Comparison of ENCODE assay signal across 11 cellular contexts in genomic region chr2:12451726-12452125, GRCh38.
DNase-seq lines count a peak whose midpoint lies in the region; ATAC-seq and TF ChIP-seq lines count a peak whose summit lies in the region.
"Had no signal": no experiment of that assay in that cellular context is flagged by ENCODE, and none has a peak within 500 bp of the region (broad histone marks: within the 10 kb centered on the region; RNA-seq: fewer than 3 reads in every experiment).

No MANE protein-coding gene starts in this region.

- intact Hi-C loops in CD4-positive, alpha-beta memory T cell (cut with micrococcal nuclease) = no loop called here
- intact Hi-C loops in posterior vena cava (cut with DNase I) = no loop called here

- POLR2A ChIA-PET in CD4-positive, alpha-beta memory T cell (lab: Charles Lee; ENCODE audit: partially characterized antibody) = interaction anchor here (0.7 to 3.2 kb wide), 15 partner anchors 9 to 405 kb away, joined by 3 to 24 read pairs (median 4); partner anchors contain the start of gene TRIB2

- in situ Hi-C loops in brain microvascular endothelial cell (cut with HindIII; ENCODE audit: low pct_ligation_motif_present, low sequenced_read_pairs) = no loop called here
- in situ Hi-C loops in GM13976 (cut with MboI; ENCODE audit: low sequenced_read_pairs, unreplicated experiment) = no loop called here

- no peak for TF ChIP-seq POLR2A in NB4 (IDR thresholded peaks at IDR 0.05; ENCODE audit: extremely low read depth, insufficient read length)

- H3K4me3 Mint-ChIP-seq in CD4-positive, alpha-beta memory T cell = peak overlapping the region; percentile 54 to 81 (median 74)
- peak overlapping the region in 2 of 3 experiments; percentile 51 to 68 for H3K4me3 Mint-ChIP-seq in nephron

- no peaks in the 10 kb centered on the region for H3K36me3 Mint-ChIP-seq in CD4-positive, alpha-beta memory T cell
- H3K36me3 Mint-ChIP-seq in nephron (ENCODE audit: low read depth) = no peaks in the 10 kb centered on the region

- H3K27me3 ChIP-seq in CD4-positive, alpha-beta memory T cell (ENCODE audit: insufficient read depth, low read length) = no peaks in the 10 kb centered on the region
- H3K27me3 ChIP-seq in brain microvascular endothelial cell (replicated peaks) = no peaks in the 10 kb centered on the region
- H3K27me3 ChIP-seq: foreskin keratinocyte had no signal

- no peaks in the 10 kb centered on the region for H3K36me3 ChIP-seq in CD4-positive, alpha-beta memory T cell (ENCODE audit: insufficient read depth, low read length)
- H3K36me3 ChIP-seq in brain microvascular endothelial cell (replicated peaks) = no peaks in the 10 kb centered on the region

- H3K9me3 ChIP-seq in CD4-positive, alpha-beta memory T cell (ENCODE audit: control insufficient read depth in 1 of 2, low read length in 2 of 2) = no peaks in the 10 kb centered on the region

- peaks cover 28 to 54% (median 40%) of the 10 kb centered on the region in 4 donors for H3K4me1 Mint-ChIP-seq in CD4-positive, alpha-beta memory T cell
- H3K4me1 Mint-ChIP-seq in nephron = peaks cover 37% of the 10 kb centered on the region

- ATAC-seq in GM19463 (IDR thresholded peaks at IDR 0.05; ENCODE audit: unreplicated experiment) = no peak
- ATAC-seq: foreskin keratinocyte had no signal

- peaks cover 34% of the 10 kb centered on the region for H3K4me1 ChIP-seq in CD4-positive, alpha-beta memory T cell (ENCODE audit: insufficient read depth, low read length)
- H3K4me1 ChIP-seq: foreskin keratinocyte had no signal

- TF ChIP-seq CTCF in NB4 (IDR thresholded peaks at IDR 0.05; ENCODE audit: low read depth, low read length) = no peak
- TF ChIP-seq CTCF in brain microvascular endothelial cell (IDR thresholded peaks at IDR 0.05; ENCODE audit: low read depth, low read length, missing control alignments) = no peak
- no peak for TF ChIP-seq CTCF in nephron (IDR thresholded peaks at IDR 0.05; ENCODE audit: unreplicated experiment in 3 of 3)
- no peak for TF ChIP-seq CTCF in GM13976 (IDR thresholded peaks at IDR 0.05; ENCODE audit: borderline replicate concordance, control extremely low read depth, extremely low read depth, insufficient read depth, missing control alignments)

- peak overlapping the region; percentile 47 for H3K27ac ChIP-seq in CD4-positive, alpha-beta memory T cell (ENCODE audit: low read depth, low read length)
- peak overlapping the region; percentile 51 for H3K27ac ChIP-seq in brain microvascular endothelial cell
- H3K27ac ChIP-seq: foreskin keratinocyte had no signal

- H3K9me3 Mint-ChIP-seq in CD4-positive, alpha-beta memory T cell = peaks cover 0 to 4% (median 0%) of the 10 kb centered on the region in 8 donors
- H3K9me3 Mint-ChIP-seq in nephron = no peaks in the 10 kb centered on the region

- no peaks in the 10 kb centered on the region for H3K27me3 Mint-ChIP-seq in CD4-positive, alpha-beta memory T cell
- no peaks in the 10 kb centered on the region for H3K27me3 Mint-ChIP-seq in nephron (ENCODE audit: low read depth)

- H3K4me3 ChIP-seq in CD4-positive, alpha-beta memory T cell (ENCODE audit: low read length in 2 of 2) = peak overlapping the region; percentile 2 to 15
- peak overlapping the region; percentile 54 for H3K4me3 ChIP-seq in NB4 (ENCODE audit: low read depth, low read length)
- no peak overlapping the region for H3K4me3 ChIP-seq in brain microvascular endothelial cell (ENCODE audit: low read depth, low read length)

- peak overlapping the region; percentile 67 to 91 (median 81) for H3K27ac Mint-ChIP-seq in CD4-positive, alpha-beta memory T cell
- peak overlapping the region; percentile 40 to 66 (median 43) for H3K27ac Mint-ChIP-seq in nephron

- peak in 4 of 5 donors; percentile 12 to 23 (median 18) for DNase-seq in CD4-positive, alpha-beta memory T cell
- DNase-seq in NB4 (ENCODE audit: low read depth) (peak; percentile 40), brain microvascular endothelial cell (peak; percentile 15), kidney tubule cell (ENCODE audit: low spot score) (no peak), GM13976 (ENCODE audit: low spot score) (no peak), posterior vena cava (ENCODE audit: low spot score) (no peak)
- DNase-seq: activated gamma-delta T cell treated with Interleukin-2 at 50 U/mL for 16 hours, DMS53 had no signal

- CTCF ChIA-PET in CD4-positive, alpha-beta memory T cell (lab: Charles Lee; ENCODE audit: partially characterized antibody) = interaction anchor here (0.7 to 3.1 kb wide), 11 partner anchors 9 to 667 kb away, joined by 3 to 32 read pairs (median 3); partner anchors contain the start of gene TRIB2

Comparison
In these comparisons a context has a peak if more than half of its experiments do, and no peak if none do; other contexts are left out.
1. DNase-seq: peak in CD4-positive, alpha-beta memory T cell (4 of 5), NB4 (single experiment) and brain microvascular endothelial cell (single experiment); none in kidney tubule cell (single experiment), GM13976 (single experiment) and posterior vena cava (single experiment).